In the genomic region with DNA sequence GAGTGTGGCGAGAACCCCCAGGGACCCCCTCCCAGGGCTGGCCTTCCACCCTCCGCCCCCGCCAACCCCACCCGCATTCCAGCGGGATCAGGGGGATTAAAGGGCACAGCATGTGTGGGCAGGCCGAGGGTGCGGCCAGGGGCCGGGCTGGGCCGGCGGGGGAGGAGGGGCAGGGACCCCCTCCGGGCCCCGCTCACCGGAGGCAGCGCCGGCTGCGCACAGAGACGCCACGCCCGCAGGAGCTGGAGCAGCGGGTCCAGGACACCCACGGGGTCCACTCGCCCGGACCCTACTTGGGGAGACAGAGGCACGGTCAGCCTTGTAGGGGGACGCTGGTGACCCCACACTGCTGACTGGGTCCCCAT, we compare ENCODE assay signal across 24 cellular contexts. TPM values are rescaled to one million over a fixed set of nuclear protein-coding genes. Genes with fewer than 3 reads are reported as not detected.
DNase-seq lines count a peak whose midpoint lies in the region; ATAC-seq and TF ChIP-seq lines count a peak whose summit lies in the region.
"Had no signal": no experiment of that assay in that cellular context is flagged by ENCODE, and none has a peak within 500 bp of the region (broad histone marks: within the 10 kb centered on the region; RNA-seq: fewer than 3 reads in every experiment).

No MANE protein-coding gene starts in this region.

- no peak overlapping the region for H3K4me3 ChIP-seq in RWPE2 (ENCODE audit: severe bottlenecking)
- no peak overlapping the region for H3K4me3 ChIP-seq in gastroesophageal sphincter
- peak overlapping the region; percentile 18 for H3K4me3 ChIP-seq in smooth muscle cell
- H3K4me3 ChIP-seq: gastrocnemius medialis, HAP-1, lower lobe of right lung had no signal

- TF ChIP-seq POLR2A in gastroesophageal sphincter (IDR thresholded peaks at IDR 0.05): no peak

- H3K9ac ChIP-seq in smooth muscle cell (ENCODE audit: low read depth): no peak overlapping the region

- H3K27ac Mint-ChIP-seq in activated CD4-positive, alpha-beta T cell treated with anti-CD3 and anti-CD28 coated beads for 36 hours: no peak overlapping the region
- H3K27ac Mint-ChIP-seq: activated naive CD8-positive, alpha-beta T cell treated with anti-CD3 and anti-CD28 coated beads for 36 hours; CD8-positive, alpha-beta T cell had no signal

- TF ChIP-seq EP300 in gastroesophageal sphincter (IDR thresholded peaks at IDR 0.05): no peak

- no peak for DNase-seq in RWPE2 (ENCODE audit: low spot score)
- DNase-seq in smooth muscle cell (lab: John Stamatoyannopoulos, UW; ENCODE audit: unreplicated experiment): no peak
- DNase-seq in SW 1271 (lab: John Stamatoyannopoulos, UW): no peak
- no peak for DNase-seq in activated CD4-positive, alpha-beta T cell treated with anti-CD3 and anti-CD28 coated beads for 36 hours
- no peak for DNase-seq in AG08396 (ENCODE audit: low spot score)
- DNase-seq: activated CD4-positive, alpha-beta T cell treated with anti-CD3 and anti-CD28 coated beads, Interleukin-2, amount 50 U/mL, for 1 hour; activated naive CD8-positive, alpha-beta T cell treated with anti-CD3 and anti-CD28 coated beads for 36 hours; CD8-positive, alpha-beta T cell; DMS53; erythroblast; gastrocnemius medialis; GDM1; kidney; lower lobe of right lung; MM.1S; NCI-H146; NCI-H524; stimulated activated CD4-positive, alpha-beta T cell treated with anti-CD3 and anti-CD28 coated beads, Interleukin-4, amount 100 ng/mL, for 1 hour; stimulated activated naive CD4-positive, alpha-beta T cell treated with Interleukin-2 at 50 U/mL for 16 hours; WERI-Rb-1 had no signal

- no peaks in the 10 kb centered on the region for H3K79me2 ChIP-seq in smooth muscle cell (ENCODE audit: low read depth)

- TF ChIP-seq CTCF in RWPE2 (IDR thresholded peaks at IDR 0.05; ENCODE audit: poor library complexity, severe bottlenecking) (no peak), gastroesophageal sphincter (IDR thresholded peaks at IDR 0.05) (no peak), smooth muscle cell (IDR thresholded peaks at IDR 0.05; ENCODE audit: borderline replicate concordance, insufficient read depth, poor library complexity, severe bottlenecking) (no peak)

- no peaks in the 10 kb centered on the region for H3K36me3 Mint-ChIP-seq in activated CD4-positive, alpha-beta T cell treated with anti-CD3 and anti-CD28 coated beads for 36 hours (ENCODE audit: low read depth)
- H3K36me3 Mint-ChIP-seq: activated naive CD8-positive, alpha-beta T cell treated with anti-CD3 and anti-CD28 coated beads for 36 hours; CD8-positive, alpha-beta T cell had no signal

- H3K27ac ChIP-seq in RWPE2 (ENCODE audit: poor library complexity, severe bottlenecking) (peak overlapping the region; percentile 19), gastroesophageal sphincter (peak overlapping the region in 3 of 4 donors; percentile 2 to 55 (median 32)), smooth muscle cell (ENCODE audit: low read depth) (no peak overlapping the region)
- H3K27ac ChIP-seq: lower lobe of right lung, neutrophil, WERI-Rb-1 had no signal

- H3K4me2 ChIP-seq in smooth muscle cell: peak overlapping the region; percentile 37

- POLR2A ChIA-PET in activated CD4-positive, alpha-beta T cell treated with anti-CD3 and anti-CD28 coated beads for 36 hours (lab: Charles Lee): no interaction called here

- H3K4me1 ChIP-seq in RWPE2 (ENCODE audit: insufficient read depth, poor library complexity, severe bottlenecking): peaks cover 4% of the 10 kb centered on the region
- peaks cover 0 to 57% (median 4%) of the 10 kb centered on the region in 3 donors for H3K4me1 ChIP-seq in gastroesophageal sphincter
- peaks cover 11% of the 10 kb centered on the region for H3K4me1 ChIP-seq in smooth muscle cell (ENCODE audit: low read depth)

- peaks cover 16% of the 10 kb centered on the region for H3F3A ChIP-seq in smooth muscle cell (ENCODE audit: low read depth)

- H3K9me3 Mint-ChIP-seq in activated CD4-positive, alpha-beta T cell treated with anti-CD3 and anti-CD28 coated beads for 36 hours (ENCODE audit: low read depth): no peaks in the 10 kb centered on the region
- H3K9me3 Mint-ChIP-seq: activated naive CD8-positive, alpha-beta T cell treated with anti-CD3 and anti-CD28 coated beads for 36 hours; CD8-positive, alpha-beta T cell had no signal

- H3K4me1 Mint-ChIP-seq in activated CD4-positive, alpha-beta T cell treated with anti-CD3 and anti-CD28 coated beads for 36 hours: peaks cover 12% of the 10 kb centered on the region

- no peaks in the 10 kb centered on the region for H3K27me3 ChIP-seq in RWPE2 (ENCODE audit: insufficient read depth, poor library complexity, severe bottlenecking)
- peaks cover 77% of the 10 kb centered on the region for H3K27me3 ChIP-seq in gastroesophageal sphincter
- H3K27me3 ChIP-seq in smooth muscle cell (ENCODE audit: low read depth): no peaks in the 10 kb centered on the region
- H3K27me3 ChIP-seq: gastrocnemius medialis had no signal

- no peaks in the 10 kb centered on the region for H3K36me3 ChIP-seq in RWPE2 (ENCODE audit: low read depth)
- peaks cover 0 to 6% of the 10 kb centered on the region in 2 donors for H3K36me3 ChIP-seq in gastroesophageal sphincter
- H3K36me3 ChIP-seq in smooth muscle cell (ENCODE audit: low read depth): no peaks in the 10 kb centered on the region
- H3K36me3 ChIP-seq: gastrocnemius medialis, HAP-1, lower lobe of right lung, neutrophil, WERI-Rb-1 had no signal

- intact Hi-C loops in activated CD4-positive, alpha-beta T cell treated with anti-CD3 and anti-CD28 coated beads for 36 hours (cut with DNase I, micrococcal nuclease): no loop called here

- no peak overlapping the region for H3K4me3 Mint-ChIP-seq in activated CD4-positive, alpha-beta T cell treated with anti-CD3 and anti-CD28 coated beads for 36 hours
- H3K4me3 Mint-ChIP-seq: activated naive CD8-positive, alpha-beta T cell treated with anti-CD3 and anti-CD28 coated beads for 36 hours; CD8-positive, alpha-beta T cell had no signal

- H3K27me3 Mint-ChIP-seq in activated CD4-positive, alpha-beta T cell treated with anti-CD3 and anti-CD28 coated beads for 36 hours: no peaks in the 10 kb centered on the region

- CTCF ChIA-PET in activated CD4-positive, alpha-beta T cell treated with anti-CD3 and anti-CD28 coated beads for 36 hours (lab: Charles Lee): no interaction called here

- ATAC-seq in RWPE2 (ENCODE audit: low read depth) (no peak), gastroesophageal sphincter (no peak)
- no peak for ATAC-seq in activated CD4-positive, alpha-beta T cell treated with anti-CD3 and anti-CD28 coated beads for 36 hours
- ATAC-seq: CD8-positive, alpha-beta T cell; gastrocnemius medialis; lower lobe of right lung; SK-N-SH treated with all-trans-retinoic acid at 6 μM for 48 hours had no signal

- H3K9me3 ChIP-seq in RWPE2 (ENCODE audit: severe bottlenecking): peaks cover 2% of the 10 kb centered on the region
- no peaks in the 10 kb centered on the region for H3K9me3 ChIP-seq in gastroesophageal sphincter
- H3K9me3 ChIP-seq in smooth muscle cell (replicated peaks; ENCODE audit: low read depth): no peaks in the 10 kb centered on the region
- H3K9me3 ChIP-seq: gastrocnemius medialis, lower lobe of right lung had no signal

- WGBS in gastroesophageal sphincter (ENCODE audit: low coverage in 1 of 2), 2 donors: no CpG with 5 or more reads among the region's 25 CpGs
- 59% methylated on average over 7 of the region's 25 CpGs for WGBS in smooth muscle cell (ENCODE audit: low lambda C conversion rate)

- no peaks in the 10 kb centered on the region for H4K20me1 ChIP-seq in smooth muscle cell (ENCODE audit: low read depth)

- no peak overlapping the region for H2AFZ ChIP-seq in smooth muscle cell (ENCODE audit: low read depth)

RNA-seq across cellular contexts. Expression of a gene that starts 2.4 kb away (rescaled TPM):
- total RNA-seq in gastroesophageal sphincter (1 to 10 TPM; 1.3 to 9.7 (median 3.6) TPM), smooth muscle cell (11.1 and 16.4 TPM in 2 replicates)
- polyA plus RNA-seq in smooth muscle cell: 24.3 and 37.6 TPM in 2 replicates
- total RNA-seq in activated CD4-positive, alpha-beta T cell treated with anti-CD3 and anti-CD28 coated beads for 36 hours: 1 to 10 TPM; 2.5 to 3.8 TPM

RNA-seq across cellular contexts. Expression of a gene that starts 13.5 kb away (rescaled TPM):
- total RNA-seq in gastroesophageal sphincter (under 1 TPM in 1 of 4 donors, not detected in 3; 0.15 TPM), smooth muscle cell (not detected in 2 replicates)
- 0.60 TPM in 1 of 2 replicates, not detected in the other for polyA plus RNA-seq in smooth muscle cell
- not detected for total RNA-seq in activated CD4-positive, alpha-beta T cell treated with anti-CD3 and anti-CD28 coated beads for 36 hours
- total RNA-seq: activated naive CD8-positive, alpha-beta T cell treated with anti-CD3 and anti-CD28 coated beads for 36 hours; CD8-positive, alpha-beta T cell; gastrocnemius medialis; kidney; lower lobe of right lung had no signal

RNA-seq across cellular contexts. Expression of a gene that starts 19.4 kb away (rescaled TPM):
- total RNA-seq in gastroesophageal sphincter (under 1 TPM in 3 of 4 donors, not detected in 1; 0.32 to 0.96 (median 0.40) TPM), smooth muscle cell (5.2 and 7.0 TPM in 2 replicates)
- 15.1 and 18.7 TPM in 2 replicates for polyA plus RNA-seq in smooth muscle cell
- 1 to 10 TPM; 2.1 to 2.7 TPM for total RNA-seq in activated CD4-positive, alpha-beta T cell treated with anti-CD3 and anti-CD28 coated beads for 36 hours

RNA-seq across cellular contexts. Expression of a gene that starts 20.3 kb away (rescaled TPM):
- total RNA-seq in gastroesophageal sphincter (1 to 10 TPM in 3 of 4 donors, under 1 TPM in 1; 0.94 to 2.2 (median 2.0) TPM), smooth muscle cell (1.4 and 1.7 TPM in 2 replicates)
- 8.7 and 14.4 TPM in 2 replicates for polyA plus RNA-seq in smooth muscle cell
- 1 to 10 TPM; 1.8 to 3.9 TPM for total RNA-seq in activated CD4-positive, alpha-beta T cell treated with anti-CD3 and anti-CD28 coated beads for 36 hours

RNA-seq across cellular contexts. Expression of a gene that starts 31.4 kb away (rescaled TPM):
- total RNA-seq in gastroesophageal sphincter (10 to 100 TPM; 20.6 to 40.0 (median 28.2) TPM), smooth muscle cell (10.0 and 15.2 TPM in 2 replicates)
- 27.9 and 42.2 TPM in 2 replicates for polyA plus RNA-seq in smooth muscle cell
- 10 to 100 TPM; 19.9 to 26.9 TPM for total RNA-seq in activated CD4-positive, alpha-beta T cell treated with anti-CD3 and anti-CD28 coated beads for 36 hours
